In the genomic region with DNA sequence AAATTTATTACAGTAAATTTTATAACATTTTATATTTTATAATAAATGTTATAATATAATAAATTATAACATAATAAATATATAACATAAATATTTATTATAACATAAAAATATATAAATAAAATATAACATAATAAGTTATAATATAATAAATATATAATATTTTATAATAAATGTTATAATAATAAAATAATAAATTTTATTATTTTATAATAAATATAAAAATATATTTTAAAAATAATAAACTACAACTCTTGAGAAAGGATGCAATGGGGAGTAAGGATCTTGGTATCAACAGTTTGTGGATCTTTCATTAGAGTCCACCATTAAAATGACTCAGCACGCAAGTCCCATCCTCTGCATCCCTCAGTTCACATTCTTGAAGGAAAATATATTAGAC, we compare ENCODE assay signal across 27 cellular contexts.
"Had no signal": no experiment of that assay in that cellular context is flagged by ENCODE, and none has a peak within 500 bp of the region (broad histone marks: within the 10 kb centered on the region; RNA-seq: fewer than 3 reads in every experiment).

No MANE protein-coding gene starts in this region.

- H3K9me3 ChIP-seq: prostate gland, upper lobe of right lung had no signal

- H3K27ac ChIP-seq: left ventricle myocardium inferior, ovary, prostate gland, skin epidermis, spleen, suprapubic skin, thoracic aorta, tibial artery, upper lobe of right lung had no signal

- ATAC-seq: natural killer cell treated with Interleukin-12 subunit alpha and Interleukin-12 subunit beta and Interleukin-15 and Interleukin-18, amount 100 ng/mL, for 72 hours; right cardiac atrium; sciatic nerve; stimulated activated effector memory CD8-positive, alpha-beta T cell treated with anti-CD3 and anti-CD28 coated beads, Interleukin-12 subunit alpha, Interleukin-12 subunit beta, amount 100 ng/mL, for 72 hours; upper lobe of right lung had no signal

- H3K4me1 Mint-ChIP-seq: immature natural killer cell; mesothelial cell of epicardium; naive B cell; stimulated activated effector memory CD8-positive, alpha-beta T cell treated with anti-CD3 and anti-CD28 coated beads, Interleukin-12 subunit alpha, Interleukin-12 subunit beta, amount 100 ng/mL, for 72 hours had no signal

- FAIRE-seq: islet of Langerhans, urothelium cell line had no signal

- H3K27me3 ChIP-seq: ovary, spleen, suprapubic skin, tibial artery, upper lobe of right lung had no signal

- H3K4me1 ChIP-seq: left ventricle myocardium inferior, prostate gland, spleen, suprapubic skin, upper lobe of right lung had no signal

- H3K36me3 ChIP-seq: left ventricle myocardium inferior, ovary, prostate gland, spleen, suprapubic skin, thoracic aorta, tibial artery, upper lobe of right lung had no signal

- H3K27ac Mint-ChIP-seq: immature natural killer cell; mesothelial cell of epicardium; naive B cell; natural killer cell treated with Interleukin-12 subunit alpha and Interleukin-12 subunit beta and Interleukin-15 and Interleukin-18, amount 100 ng/mL, for 72 hours; stimulated activated effector memory CD8-positive, alpha-beta T cell treated with anti-CD3 and anti-CD28 coated beads, Interleukin-12 subunit alpha, Interleukin-12 subunit beta, amount 100 ng/mL, for 72 hours; stimulated activated naive CD8-positive, alpha-beta T cell treated with anti-CD3 and anti-CD28 coated beads, Interleukin-15, Interleukin-2, amounts not matched to agents 100 ng/mL and 50 ng/mL, for 24 hours had no signal

- H3K27me3 Mint-ChIP-seq: naive B cell; natural killer cell treated with Interleukin-12 subunit alpha and Interleukin-12 subunit beta and Interleukin-15 and Interleukin-18, amount 100 ng/mL, for 72 hours; stimulated activated naive CD8-positive, alpha-beta T cell treated with anti-CD3 and anti-CD28 coated beads, Interleukin-15, Interleukin-2, amounts not matched to agents 100 ng/mL and 50 ng/mL, for 24 hours had no signal

- DNase-seq: hypothalamus; immature natural killer cell; left ventricle myocardium inferior; mesendoderm; naive B cell; ovary; posterior cingulate gyrus; retina; right cardiac atrium; spleen; stimulated activated CD4-positive, alpha-beta T cell treated with anti-CD3 and anti-CD28 coated beads, Interleukin-4, amount 100 ng/mL, for 24 hours; stimulated activated naive CD4-positive, alpha-beta T cell; tibial artery; trophoblast cell; upper lobe of right lung had no signal

- H3K4me3 Mint-ChIP-seq: immature natural killer cell; mesothelial cell of epicardium; naive B cell; natural killer cell treated with Interleukin-12 subunit alpha and Interleukin-12 subunit beta and Interleukin-15 and Interleukin-18, amount 100 ng/mL, for 72 hours; stimulated activated effector memory CD8-positive, alpha-beta T cell treated with anti-CD3 and anti-CD28 coated beads, Interleukin-12 subunit alpha, Interleukin-12 subunit beta, amount 100 ng/mL, for 72 hours; stimulated activated naive CD8-positive, alpha-beta T cell treated with anti-CD3 and anti-CD28 coated beads, Interleukin-15, Interleukin-2, amounts not matched to agents 100 ng/mL and 50 ng/mL, for 24 hours had no signal

- H3K4me3 ChIP-seq: left ventricle myocardium inferior, lung, ovary, prostate gland, skin epidermis, spleen, suprapubic skin, thoracic aorta, tibial artery, upper lobe of right lung had no signal

- H3K36me3 Mint-ChIP-seq: mesothelial cell of epicardium; naive B cell; stimulated activated effector memory CD8-positive, alpha-beta T cell treated with anti-CD3 and anti-CD28 coated beads, Interleukin-12 subunit alpha, Interleukin-12 subunit beta, amount 100 ng/mL, for 72 hours had no signal
